Comparison of ENCODE assay signal across 32 cellular contexts in genomic region chr14:51821822-51822221, GRCh38. TPM values are rescaled to one million over a fixed set of nuclear protein-coding genes. Genes with fewer than 3 reads are reported as not detected.
DNase-seq lines count a peak whose midpoint lies in the region; ATAC-seq and TF ChIP-seq lines count a peak whose summit lies in the region.
"Had no signal": no experiment of that assay in that cellular context is flagged by ENCODE, and none has a peak within 500 bp of the region (broad histone marks: within the 10 kb centered on the region; RNA-seq: fewer than 3 reads in every experiment).

No MANE protein-coding gene starts in this region.

- H3K27ac Mint-ChIP-seq in HFFc6 (no peak overlapping the region), mesothelial cell of epicardium (no peak overlapping the region)
- no peak overlapping the region for H3K27ac Mint-ChIP-seq in activated naive CD4-positive, alpha-beta T cell treated with anti-CD3 and anti-CD28 coated beads for 36 hours
- H3K27ac Mint-ChIP-seq: activated naive CD8-positive, alpha-beta T cell treated with anti-CD3 and anti-CD28 coated beads, Interleukin-2, amount 10 ng/mL, durations not matched to agents 7 days and 5 days; activated T-cell treated with anti-CD3 and anti-CD28 coated beads, Interleukin-2, amount 50 U/mL, for 24 hours had no signal

- ATAC-seq in heart left ventricle: no peak
- ATAC-seq: right cardiac atrium; stimulated activated naive CD8-positive, alpha-beta T cell treated with anti-CD3 and anti-CD28 coated beads, Interleukin-15, Interleukin-2, amounts not matched to agents 100 U/mL and 50 U/mL, for 24 hours had no signal

- intact Hi-C loops in heart left ventricle (cut with DNase I): no loop called here
- intact Hi-C loops in activated naive CD4-positive, alpha-beta T cell treated with anti-CD3 and anti-CD28 coated beads for 36 hours (cut with micrococcal nuclease): no loop called here

- TF ChIP-seq CTCF in AG10803 (conservative IDR thresholded peaks at IDR 0.05; ENCODE audit: low read length) (no peak), HFFc6 (IDR thresholded peaks at IDR 0.05) (no peak), mesothelial cell of epicardium (IDR thresholded peaks at IDR 0.05; ENCODE audit: unreplicated experiment) (no peak), heart left ventricle (IDR thresholded peaks at IDR 0.05) (no peak)

- H3K36me3 Mint-ChIP-seq in HFFc6 (ENCODE audit: low read depth) (no peaks in the 10 kb centered on the region), mesothelial cell of epicardium (no peaks in the 10 kb centered on the region)
- no peaks in the 10 kb centered on the region for H3K36me3 Mint-ChIP-seq in activated naive CD4-positive, alpha-beta T cell treated with anti-CD3 and anti-CD28 coated beads for 36 hours (ENCODE audit: low read depth)
- H3K36me3 Mint-ChIP-seq: activated naive CD8-positive, alpha-beta T cell treated with anti-CD3 and anti-CD28 coated beads, Interleukin-2, amount 10 ng/mL, durations not matched to agents 7 days and 5 days; naive B cell had no signal

- no peak overlapping the region for H3K27ac ChIP-seq in heart left ventricle
- H3K27ac ChIP-seq in substantia nigra (ENCODE audit: low read depth, low read length, poor library complexity, severe bottlenecking): no peak overlapping the region
- H3K27ac ChIP-seq: C4-2B, esophagus muscularis mucosa, neutrophil had no signal

- H3K9me3 ChIP-seq in heart left ventricle: no peaks in the 10 kb centered on the region
- H3K9me3 ChIP-seq: esophagus muscularis mucosa, neutrophil had no signal

- H3K9me3 Mint-ChIP-seq in HFFc6 (no peaks in the 10 kb centered on the region), mesothelial cell of epicardium (no peaks in the 10 kb centered on the region)
- no peaks in the 10 kb centered on the region for H3K9me3 Mint-ChIP-seq in activated naive CD4-positive, alpha-beta T cell treated with anti-CD3 and anti-CD28 coated beads for 36 hours
- H3K9me3 Mint-ChIP-seq: activated naive CD8-positive, alpha-beta T cell treated with anti-CD3 and anti-CD28 coated beads, Interleukin-2, amount 10 ng/mL, durations not matched to agents 7 days and 5 days; activated T-cell treated with anti-CD3 and anti-CD28 coated beads, Interleukin-2, amount 50 U/mL, for 24 hours; naive B cell had no signal

- H3K4me1 Mint-ChIP-seq in HFFc6 (ENCODE audit: low read depth) (peaks cover 18% of the 10 kb centered on the region), mesothelial cell of epicardium (no peaks in the 10 kb centered on the region)
- H3K4me1 Mint-ChIP-seq in activated naive CD4-positive, alpha-beta T cell treated with anti-CD3 and anti-CD28 coated beads for 36 hours (ENCODE audit: low read depth): no peaks in the 10 kb centered on the region
- H3K4me1 Mint-ChIP-seq: activated naive CD8-positive, alpha-beta T cell treated with anti-CD3 and anti-CD28 coated beads, Interleukin-2, amount 10 ng/mL, durations not matched to agents 7 days and 5 days; naive B cell had no signal

- CTCF ChIA-PET in activated naive CD4-positive, alpha-beta T cell treated with anti-CD3 and anti-CD28 coated beads for 36 hours (lab: Charles Lee): no interaction called here

- H3K4me3 Mint-ChIP-seq in HFFc6 (no peak overlapping the region), mesothelial cell of epicardium (no peak overlapping the region)
- H3K4me3 Mint-ChIP-seq in activated naive CD4-positive, alpha-beta T cell treated with anti-CD3 and anti-CD28 coated beads for 36 hours: no peak overlapping the region
- H3K4me3 Mint-ChIP-seq: activated naive CD8-positive, alpha-beta T cell treated with anti-CD3 and anti-CD28 coated beads, Interleukin-2, amount 10 ng/mL, durations not matched to agents 7 days and 5 days; activated T-cell treated with anti-CD3 and anti-CD28 coated beads, Interleukin-2, amount 50 U/mL, for 24 hours; naive B cell had no signal

- no peak for TF ChIP-seq POLR2A in heart left ventricle (IDR thresholded peaks at IDR 0.05)

- DNase-seq in AG10803 (ENCODE audit: low read depth): peak; percentile 78
- peak; percentile 18 for DNase-seq in HFFc6
- DNase-seq in dedifferentiated amniotic fluid mesenchymal stem cell (ENCODE audit: extremely low spot score): peak; percentile 70
- peak; percentile 36 for DNase-seq in hepatic stellate cell (ENCODE audit: low spot score)
- DNase-seq in mesothelial cell of epicardium (ENCODE audit: low spot score in 2 of 2, unreplicated experiment in 2 of 2): no peak
- DNase-seq in heart left ventricle: no peak
- no peak for DNase-seq in substantia nigra (lab: John Stamatoyannopoulos, UW)
- no peak for DNase-seq in activated naive CD4-positive, alpha-beta T cell treated with anti-CD3 and anti-CD28 coated beads for 36 hours
- DNase-seq: activated CD4-positive, alpha-beta T cell treated with anti-CD3 and anti-CD28 coated beads for 48 hours; activated effector memory CD4-positive, alpha-beta T cell treated with anti-CD3 and anti-CD28 coated beads, Interleukin-2, amount 50 U/mL, for 16 hours; activated naive CD8-positive, alpha-beta T cell treated with anti-CD3 and anti-CD28 coated beads, Interleukin-2, amount 10 ng/mL, durations not matched to agents 7 days and 5 days; activated T-cell treated with anti-CD3 and anti-CD28 coated beads, Interleukin-2, amount 50 U/mL, for 24 hours; caudate nucleus; COR-L47; GDM1; glutamatergic neuron; midbrain; MV-4-11; naive B cell; NCI-H1436; NCI-H2081 treated with DMSO at 0.1 percent for 48 hours; NCI-H226; NCI-H748 treated with DMSO at 0.1 percent for 48 hours; right cardiac atrium; SIG-M5; stimulated activated CD4-positive, alpha-beta T cell treated with anti-CD3 and anti-CD28 coated beads, Interleukin-1b, Interleukin-23, amount 100 ng/mL, for 48 hours; stimulated activated naive CD8-positive, alpha-beta T cell treated with anti-CD3 and anti-CD28 coated beads, Interleukin-15, Interleukin-2, amounts not matched to agents 100 U/mL and 50 U/mL, for 24 hours; SW 1271; T1000 had no signal

- H3K27me3 ChIP-seq in heart left ventricle: peaks cover 0 to 9% (median 0%) of the 10 kb centered on the region in 9 donors
- H3K27me3 ChIP-seq: esophagus muscularis mucosa, neutrophil had no signal

- no peak overlapping the region for H3K4me3 ChIP-seq in AG10803 (ENCODE audit: low read length)
- H3K4me3 ChIP-seq in heart left ventricle: no peak overlapping the region
- H3K4me3 ChIP-seq: esophagus muscularis mucosa had no signal

- H3K4me1 ChIP-seq in heart left ventricle: no peaks in the 10 kb centered on the region
- H3K4me1 ChIP-seq: esophagus muscularis mucosa had no signal

- H3K27me3 Mint-ChIP-seq in HFFc6 (ENCODE audit: insufficient read depth): no peaks in the 10 kb centered on the region; the same call in none of the 2 replicates
- H3K27me3 Mint-ChIP-seq in mesothelial cell of epicardium (ENCODE audit: low read depth): peaks cover 13% of the 10 kb centered on the region
- H3K27me3 Mint-ChIP-seq in activated naive CD4-positive, alpha-beta T cell treated with anti-CD3 and anti-CD28 coated beads for 36 hours (ENCODE audit: low read depth): no peaks in the 10 kb centered on the region
- H3K27me3 Mint-ChIP-seq: activated T-cell treated with anti-CD3 and anti-CD28 coated beads, Interleukin-2, amount 50 U/mL, for 24 hours had no signal

- H3K36me3 ChIP-seq in heart left ventricle: no peaks in the 10 kb centered on the region
- H3K36me3 ChIP-seq: esophagus muscularis mucosa, neutrophil had no signal

RNA-seq across cellular contexts. Expression of gene GNG2, which starts 38.6 kb away (rescaled TPM):
- total RNA-seq in HFFc6 (2021; fragmentation: NEBNext Ultra II Directional; extraction: Animal tissue kit (Norgen Biotek cat#: 25700)): 1 to 10 TPM; 2.4 to 6.0 (median 2.8) TPM
- total RNA-seq in mesothelial cell of epicardium: 47.2 to 56.2 TPM (median 52.4 TPM) in 3 replicates
- total RNA-seq in heart left ventricle: 10 to 100 TPM in 2 of 9 donors, 1 to 10 TPM in 7; 3.3 to 29.2 (median 7.8) TPM
- polyA plus RNA-seq in heart left ventricle: 1 to 10 TPM; 3.1 to 3.7 TPM
- 100 to 1,000 TPM; 176 to 181 TPM for total RNA-seq in activated naive CD4-positive, alpha-beta T cell treated with anti-CD3 and anti-CD28 coated beads for 36 hours

Comparison
In these comparisons a context has a peak if more than half of its experiments do, and no peak if none do; other contexts are left out.
1. DNase-seq: peak in AG10803 (single experiment), HFFc6 (single experiment), dedifferentiated amniotic fluid mesenchymal stem cell (single experiment) and hepatic stellate cell (single experiment); none in mesothelial cell of epicardium (0 of 2), heart left ventricle (0 of 5), substantia nigra (0 of 49) and activated naive CD4-positive, alpha-beta T cell treated with anti-CD3 and anti-CD28 coated beads for 36 hours (single experiment).